In genomic region chr1:9128161-9128519, GRCh38 we compare ENCODE assay signal across 8 cellular contexts. TPM values are rescaled to one million over a fixed set of nuclear protein-coding genes. Genes with fewer than 3 reads are reported as not detected.
DNase-seq lines count a peak whose midpoint lies in the region; ATAC-seq and TF ChIP-seq lines count a peak whose summit lies in the region.

No MANE protein-coding gene starts in this region.

- no peak for DNase-seq in SK-N-MC (ENCODE audit: low read depth, low spot score)
- no peak for DNase-seq in KBM-7
- no peak for DNase-seq in OCI-M2 (lab: John Stamatoyannopoulos, UW; ENCODE audit: unreplicated experiment)
- no peak for DNase-seq in NK-92 treated with Interleukin-12 subunit alpha and Interleukin-12 subunit beta, amount 100 ng/mL, for 24 hours (lab: John Stamatoyannopoulos, UW)

- H3K4me1 ChIP-seq in gastroesophageal sphincter (peaks cover 0 to 31% (median 0%) of the 10 kb centered on the region in 3 donors), rectal smooth muscle tissue (ENCODE audit: control insufficient read depth, insufficient read depth, low read length) (peaks cover 2% of the 10 kb centered on the region)

- H3K4me3 ChIP-seq in SK-N-MC (peak overlapping the region; percentile 89), gastroesophageal sphincter (peak overlapping the region; percentile 35 to 78), rectal smooth muscle tissue (ENCODE audit: low read length) (peak overlapping the region; percentile 68)

- no peak for TF ChIP-seq CTCF in gastroesophageal sphincter (IDR thresholded peaks at IDR 0.05)

- no peak for TF ChIP-seq EP300 in gastroesophageal sphincter (IDR thresholded peaks at IDR 0.05)

- TF ChIP-seq POLR2A in gastroesophageal sphincter (IDR thresholded peaks at IDR 0.05): no peak

- H3K36me3 ChIP-seq in SK-N-MC (ENCODE audit: insufficient read depth, low read length) (no peaks in the 10 kb centered on the region), gastroesophageal sphincter (no peaks in the 10 kb centered on the region), rectal smooth muscle tissue (ENCODE audit: control insufficient read depth, insufficient read depth, low read length) (no peaks in the 10 kb centered on the region)

- in situ Hi-C loops in KBM-7 (cut with MboI; ENCODE audit: low pct_unique_long_range_greater_than_20kb, low sequenced_read_pairs): no loop called here

- H3K9me3 ChIP-seq in SK-N-MC (ENCODE audit: low read depth, low read length): no peaks in the 10 kb centered on the region
- no peaks in the 10 kb centered on the region for H3K9me3 ChIP-seq in gastroesophageal sphincter

- H3K9ac ChIP-seq in SK-N-MC (ENCODE audit: insufficient read length) (peak overlapping the region; percentile 37), rectal smooth muscle tissue (ENCODE audit: low read length) (no peak overlapping the region)

- H3K27ac ChIP-seq in SK-N-MC: no peak overlapping the region
- peak overlapping the region in 3 of 4 donors; percentile 93 to 95 (median 93) for H3K27ac ChIP-seq in gastroesophageal sphincter
- H3K27ac ChIP-seq in rectal smooth muscle tissue (ENCODE audit: low read depth, low read length): no peak overlapping the region

- ATAC-seq in GM21528 (IDR thresholded peaks at IDR 0.05; ENCODE audit: low FRiP score, unreplicated experiment): peak; percentile 13
- ATAC-seq in gastroesophageal sphincter: peak; percentile 25
- ATAC-seq in HG02763 (IDR thresholded peaks at IDR 0.05; ENCODE audit: unreplicated experiment): no peak

- 19% methylated on average over 5 of the region's 16 CpGs; no CpG with 5 or more reads in 1 of the 2 donors for WGBS in gastroesophageal sphincter (ENCODE audit: low coverage in 1 of 2), 2 donors

- H3K27me3 ChIP-seq in gastroesophageal sphincter (no peaks in the 10 kb centered on the region), rectal smooth muscle tissue (ENCODE audit: control insufficient read depth, insufficient read depth, low read length) (no peaks in the 10 kb centered on the region)

RNA-seq across cellular contexts. Expression of gene GPR157, which starts 0.8 kb away (rescaled TPM):
- total RNA-seq in gastroesophageal sphincter: 1 to 10 TPM; 2.8 to 4.4 (median 4.0) TPM

RNA-seq across cellular contexts. Expression of gene SLC2A5, which starts 58.7 kb away (rescaled TPM):
- total RNA-seq in gastroesophageal sphincter: 1 to 10 TPM in 1 of 4 donors, under 1 TPM in 3; 0.16 to 2.7 (median 0.39) TPM

Comparison
In these comparisons a context has a peak if more than half of its experiments do, and no peak if none do; other contexts are left out.
1. H3K27ac ChIP-seq: peak in gastroesophageal sphincter (3 of 4); none in SK-N-MC (single experiment) and rectal smooth muscle tissue (single experiment).
2. Peak in every context shown above with its lines, with median percentiles within 50 percentile points of each other: H3K4me3 ChIP-seq.